Comparison of ENCODE assay signal across 1 cellular context in the genomic region with DNA sequence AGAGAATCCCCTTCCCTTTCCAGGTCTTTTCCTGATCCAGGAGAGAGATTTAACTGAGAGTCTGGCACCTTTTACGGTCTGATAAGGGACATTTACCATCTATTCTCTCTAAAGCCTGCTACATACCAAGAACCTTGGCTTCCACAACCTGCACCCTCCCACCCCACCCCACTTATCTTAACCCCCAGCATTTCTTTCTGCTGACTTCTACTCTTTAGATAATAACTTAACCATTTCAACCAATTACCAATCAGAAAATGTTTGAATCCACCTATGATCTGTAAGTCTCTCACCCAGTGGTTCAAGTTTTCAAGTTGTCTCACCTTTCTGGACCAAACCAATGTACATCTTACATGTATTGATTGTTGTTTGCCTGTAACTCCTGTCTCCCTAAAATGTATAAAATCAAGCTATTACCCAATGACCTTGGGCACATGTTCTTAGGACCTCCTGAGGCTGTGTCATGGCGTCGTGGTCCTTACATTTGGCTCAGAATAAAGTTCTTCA.
TF ChIP-seq lines count a peak whose summit lies in the region.

No MANE protein-coding gene starts in this region.

TF ChIP-seq in K562, 482 proteins besides CTCF, POLR2A, EP300 and RAD21 (continued from another document and continues in another):
- TF ChIP-seq PHF20 (IDR thresholded peaks at IDR 0.05; ENCODE audit: partially characterized antibody) (no peak), NR2F6 (CRISPR knock-in tag; IDR thresholded peaks at IDR 0.05) (no peak), MTF1 (CRISPR knock-in tag; IDR thresholded peaks at IDR 0.05; ENCODE audit: borderline replicate concordance) (no peak), HNRNPH1 (optimal IDR thresholded peaks at IDR 0.05; ENCODE audit: low read depth, low read length) (no peak), MCM5 (IDR thresholded peaks at IDR 0.05; ENCODE audit: low read depth) (no peak), STAT5A (IDR thresholded peaks at IDR 0.05; ENCODE audit: borderline replicate concordance, low read length) (peak; percentile 70), CBX1 (IDR thresholded peaks at IDR 0.05; ENCODE audit: low read depth) (no peak), NFIC (IDR thresholded peaks at IDR 0.05) (peak; percentile 53), ZNF197 (CRISPR knock-in tag; IDR thresholded peaks at IDR 0.05; ENCODE audit: low read depth) (0 out of 2 replicates have a peak, but pooled peaks have one; percentile 60), NCOR1 (IDR thresholded peaks at IDR 0.05) (peak; percentile 77), POLR2AphosphoS2 (IDR thresholded peaks at IDR 0.05; ENCODE audit: low read length) (no peak), NR1H2 (CRISPR knock-in tag; IDR thresholded peaks at IDR 0.05) (no peak), ZNF133 (CRISPR knock-in tag; IDR thresholded peaks at IDR 0.05) (no peak), SMAD2 (IDR thresholded peaks at IDR 0.05; ENCODE audit: low read depth, low read length) (no peak), ZFP1 (CRISPR knock-in tag; IDR thresholded peaks at IDR 0.05) (no peak), TAF9B (IDR thresholded peaks at IDR 0.05; ENCODE audit: partially characterized antibody) (no peak), CCAR2 (IDR thresholded peaks at IDR 0.05; ENCODE audit: low read depth, low read length) (no peak), KLF10 (CRISPR knock-in tag; IDR thresholded peaks at IDR 0.05) (no peak), POLR2AphosphoS5 (IDR thresholded peaks at IDR 0.05; ENCODE audit: control insufficient read depth, insufficient read depth, low read depth, low read length) (peak; percentile 51; the same call in 1 of the 2 replicates), ZNF3 (CRISPR knock-in tag; IDR thresholded peaks at IDR 0.05) (no peak), BRF1 (IDR thresholded peaks at IDR 0.05; ENCODE audit: borderline replicate concordance, extremely low read depth, insufficient read length) (no peak), JUND (IDR thresholded peaks at IDR 0.05; ENCODE audit: borderline replicate concordance, low read depth, low read length) (peak; percentile 27; the same call in 1 of the 2 replicates), JUND (tag; IDR thresholded peaks at IDR 0.05; ENCODE audit: borderline replicate concordance, low read depth, low read length) (peak; percentile 16; the same call in 1 of the 3 replicates), MECOM (CRISPR knock-in tag; IDR thresholded peaks at IDR 0.05) (no peak), RBM39 (optimal IDR thresholded peaks at IDR 0.05; ENCODE audit: low read depth, low read length) (no peak), DNMT1 (IDR thresholded peaks at IDR 0.05) (no peak), MTA2 (IDR thresholded peaks at IDR 0.05; ENCODE audit: low read depth) (peak; percentile 74), SETDB1 (IDR thresholded peaks at IDR 0.05; ENCODE audit: low read length) (no peak), ZNF507 (tag; conservative IDR thresholded peaks at IDR 0.05) (no peak), MTA3 (IDR thresholded peaks at IDR 0.05; ENCODE audit: borderline replicate concordance) (no peak; the same call in 1 of the 2 replicates), NUFIP1 (IDR thresholded peaks at IDR 0.05; ENCODE audit: partially characterized antibody) (no peak), ZNF76 (CRISPR knock-in tag; IDR thresholded peaks at IDR 0.05; ENCODE audit: borderline replicate concordance) (no peak), MAZ (CRISPR knock-in tag; conservative IDR thresholded peaks at IDR 0.05 in 1 of 2, IDR thresholded peaks at IDR 0.05 in 1 of 2) (peak in 1 of 2 experiments; percentile 51; a peak in 1 of 4 replicates), ELF2 (CRISPR knock-in tag; IDR thresholded peaks at IDR 0.05) (0 out of 2 replicates have a peak, but pooled peaks have one; percentile 56), ZNF695 (CRISPR knock-in tag; IDR thresholded peaks at IDR 0.05) (no peak)
- TF ChIP-seq, protein P1, sequence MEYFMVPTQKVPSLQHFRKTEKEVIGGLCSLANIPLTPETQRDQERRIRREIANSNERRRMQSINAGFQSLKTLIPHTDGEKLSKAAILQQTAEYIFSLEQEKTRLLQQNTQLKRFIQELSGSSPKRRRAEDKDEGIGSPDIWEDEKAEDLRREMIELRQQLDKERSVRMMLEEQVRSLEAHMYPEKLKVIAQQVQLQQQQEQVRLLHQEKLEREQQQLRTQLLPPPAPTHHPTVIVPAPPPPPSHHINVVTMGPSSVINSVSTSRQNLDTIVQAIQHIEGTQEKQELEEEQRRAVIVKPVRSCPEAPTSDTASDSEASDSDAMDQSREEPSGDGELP (CRISPR knock-in tag; IDR thresholded peaks at IDR 0.05; ENCODE audit: borderline replicate concordance), result no peak
- TF ChIP-seq, protein P2, sequence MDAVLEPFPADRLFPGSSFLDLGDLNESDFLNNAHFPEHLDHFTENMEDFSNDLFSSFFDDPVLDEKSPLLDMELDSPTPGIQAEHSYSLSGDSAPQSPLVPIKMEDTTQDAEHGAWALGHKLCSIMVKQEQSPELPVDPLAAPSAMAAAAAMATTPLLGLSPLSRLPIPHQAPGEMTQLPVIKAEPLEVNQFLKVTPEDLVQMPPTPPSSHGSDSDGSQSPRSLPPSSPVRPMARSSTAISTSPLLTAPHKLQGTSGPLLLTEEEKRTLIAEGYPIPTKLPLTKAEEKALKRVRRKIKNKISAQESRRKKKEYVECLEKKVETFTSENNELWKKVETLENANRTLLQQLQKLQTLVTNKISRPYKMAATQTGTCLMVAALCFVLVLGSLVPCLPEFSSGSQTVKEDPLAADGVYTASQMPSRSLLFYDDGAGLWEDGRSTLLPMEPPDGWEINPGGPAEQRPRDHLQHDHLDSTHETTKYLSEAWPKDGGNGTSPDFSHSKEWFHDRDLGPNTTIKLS (IDR thresholded peaks at IDR 0.05; ENCODE audit: borderline replicate concordance, low read depth), result no peak
- TF ChIP-seq, protein P3, sequence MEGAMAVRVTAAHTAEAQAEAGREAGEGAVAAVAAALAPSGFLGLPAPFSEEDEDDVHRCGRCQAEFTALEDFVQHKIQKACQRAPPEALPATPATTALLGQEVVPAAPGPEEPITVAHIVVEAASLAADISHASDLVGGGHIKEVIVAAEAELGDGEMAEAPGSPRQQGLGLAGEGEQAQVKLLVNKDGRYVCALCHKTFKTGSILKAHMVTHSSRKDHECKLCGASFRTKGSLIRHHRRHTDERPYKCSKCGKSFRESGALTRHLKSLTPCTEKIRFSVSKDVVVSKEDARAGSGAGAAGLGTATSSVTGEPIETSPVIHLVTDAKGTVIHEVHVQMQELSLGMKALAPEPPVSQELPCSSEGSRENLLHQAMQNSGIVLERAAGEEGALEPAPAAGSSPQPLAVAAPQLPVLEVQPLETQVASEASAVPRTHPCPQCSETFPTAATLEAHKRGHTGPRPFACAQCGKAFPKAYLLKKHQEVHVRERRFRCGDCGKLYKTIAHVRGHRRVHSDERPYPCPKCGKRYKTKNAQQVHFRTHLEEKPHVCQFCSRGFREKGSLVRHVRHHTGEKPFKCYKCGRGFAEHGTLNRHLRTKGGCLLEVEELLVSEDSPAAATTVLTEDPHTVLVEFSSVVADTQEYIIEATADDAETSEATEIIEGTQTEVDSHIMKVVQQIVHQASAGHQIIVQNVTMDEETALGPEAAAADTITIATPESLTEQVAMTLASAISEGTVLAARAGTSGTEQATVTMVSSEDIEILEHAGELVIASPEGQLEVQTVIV (CRISPR knock-in tag; IDR thresholded peaks at IDR 0.05; ENCODE audit: borderline replicate concordance), result no peak
- TF ChIP-seq, protein P4, sequence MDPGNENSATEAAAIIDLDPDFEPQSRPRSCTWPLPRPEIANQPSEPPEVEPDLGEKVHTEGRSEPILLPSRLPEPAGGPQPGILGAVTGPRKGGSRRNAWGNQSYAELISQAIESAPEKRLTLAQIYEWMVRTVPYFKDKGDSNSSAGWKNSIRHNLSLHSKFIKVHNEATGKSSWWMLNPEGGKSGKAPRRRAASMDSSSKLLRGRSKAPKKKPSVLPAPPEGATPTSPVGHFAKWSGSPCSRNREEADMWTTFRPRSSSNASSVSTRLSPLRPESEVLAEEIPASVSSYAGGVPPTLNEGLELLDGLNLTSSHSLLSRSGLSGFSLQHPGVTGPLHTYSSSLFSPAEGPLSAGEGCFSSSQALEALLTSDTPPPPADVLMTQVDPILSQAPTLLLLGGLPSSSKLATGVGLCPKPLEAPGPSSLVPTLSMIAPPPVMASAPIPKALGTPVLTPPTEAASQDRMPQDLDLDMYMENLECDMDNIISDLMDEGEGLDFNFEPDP (CRISPR knock-in tag; IDR thresholded peaks at IDR 0.05), result no peak
- TF ChIP-seq, protein P5, sequence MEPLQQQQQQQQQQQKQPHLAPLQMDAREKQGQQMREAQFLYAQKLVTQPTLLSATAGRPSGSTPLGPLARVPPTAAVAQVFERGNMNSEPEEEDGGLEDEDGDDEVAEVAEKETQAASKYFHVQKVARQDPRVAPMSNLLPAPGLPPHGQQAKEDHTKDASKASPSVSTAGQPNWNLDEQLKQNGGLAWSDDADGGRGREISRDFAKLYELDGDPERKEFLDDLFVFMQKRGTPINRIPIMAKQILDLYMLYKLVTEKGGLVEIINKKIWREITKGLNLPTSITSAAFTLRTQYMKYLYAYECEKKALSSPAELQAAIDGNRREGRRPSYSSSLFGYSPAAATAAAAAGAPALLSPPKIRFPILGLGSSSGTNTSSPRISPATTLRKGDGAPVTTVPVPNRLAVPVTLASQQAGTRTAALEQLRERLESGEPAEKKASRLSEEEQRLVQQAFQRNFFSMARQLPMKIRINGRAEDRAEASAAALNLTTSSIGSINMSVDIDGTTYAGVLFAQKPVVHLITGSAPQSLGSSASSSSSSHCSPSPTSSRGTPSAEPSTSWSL (CRISPR knock-in tag; IDR thresholded peaks at IDR 0.05; ENCODE audit: borderline replicate concordance), result no peak
- TF ChIP-seq, protein P6, sequence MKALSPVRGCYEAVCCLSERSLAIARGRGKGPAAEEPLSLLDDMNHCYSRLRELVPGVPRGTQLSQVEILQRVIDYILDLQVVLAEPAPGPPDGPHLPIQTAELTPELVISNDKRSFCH (CRISPR knock-in tag; IDR thresholded peaks at IDR 0.05), result no peak
- TF ChIP-seq, protein P6 (tag; IDR thresholded peaks at IDR 0.05), result no peak
- TF ChIP-seq, protein P7, sequence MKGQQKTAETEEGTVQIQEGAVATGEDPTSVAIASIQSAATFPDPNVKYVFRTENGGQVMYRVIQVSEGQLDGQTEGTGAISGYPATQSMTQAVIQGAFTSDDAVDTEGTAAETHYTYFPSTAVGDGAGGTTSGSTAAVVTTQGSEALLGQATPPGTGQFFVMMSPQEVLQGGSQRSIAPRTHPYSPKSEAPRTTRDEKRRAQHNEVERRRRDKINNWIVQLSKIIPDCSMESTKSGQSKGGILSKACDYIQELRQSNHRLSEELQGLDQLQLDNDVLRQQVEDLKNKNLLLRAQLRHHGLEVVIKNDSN (CRISPR knock-in tag; IDR thresholded peaks at IDR 0.05), result no peak
- TF ChIP-seq, protein P8, sequence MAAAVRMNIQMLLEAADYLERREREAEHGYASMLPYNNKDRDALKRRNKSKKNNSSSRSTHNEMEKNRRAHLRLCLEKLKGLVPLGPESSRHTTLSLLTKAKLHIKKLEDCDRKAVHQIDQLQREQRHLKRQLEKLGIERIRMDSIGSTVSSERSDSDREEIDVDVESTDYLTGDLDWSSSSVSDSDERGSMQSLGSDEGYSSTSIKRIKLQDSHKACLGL (CRISPR knock-in tag; IDR thresholded peaks at IDR 0.05; ENCODE audit: borderline replicate concordance, poor library complexity, severe bottlenecking), result no peak
- TF ChIP-seq, protein P9, sequence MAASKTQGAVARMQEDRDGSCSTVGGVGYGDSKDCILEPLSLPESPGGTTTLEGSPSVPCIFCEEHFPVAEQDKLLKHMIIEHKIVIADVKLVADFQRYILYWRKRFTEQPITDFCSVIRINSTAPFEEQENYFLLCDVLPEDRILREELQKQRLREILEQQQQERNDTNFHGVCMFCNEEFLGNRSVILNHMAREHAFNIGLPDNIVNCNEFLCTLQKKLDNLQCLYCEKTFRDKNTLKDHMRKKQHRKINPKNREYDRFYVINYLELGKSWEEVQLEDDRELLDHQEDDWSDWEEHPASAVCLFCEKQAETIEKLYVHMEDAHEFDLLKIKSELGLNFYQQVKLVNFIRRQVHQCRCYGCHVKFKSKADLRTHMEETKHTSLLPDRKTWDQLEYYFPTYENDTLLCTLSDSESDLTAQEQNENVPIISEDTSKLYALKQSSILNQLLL (CRISPR knock-in tag; IDR thresholded peaks at IDR 0.05; ENCODE audit: borderline replicate concordance), result no peak
- TF ChIP-seq, protein P10, sequence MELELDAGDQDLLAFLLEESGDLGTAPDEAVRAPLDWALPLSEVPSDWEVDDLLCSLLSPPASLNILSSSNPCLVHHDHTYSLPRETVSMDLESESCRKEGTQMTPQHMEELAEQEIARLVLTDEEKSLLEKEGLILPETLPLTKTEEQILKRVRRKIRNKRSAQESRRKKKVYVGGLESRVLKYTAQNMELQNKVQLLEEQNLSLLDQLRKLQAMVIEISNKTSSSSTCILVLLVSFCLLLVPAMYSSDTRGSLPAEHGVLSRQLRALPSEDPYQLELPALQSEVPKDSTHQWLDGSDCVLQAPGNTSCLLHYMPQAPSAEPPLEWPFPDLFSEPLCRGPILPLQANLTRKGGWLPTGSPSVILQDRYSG (tag; conservative IDR thresholded peaks at IDR 0.05; ENCODE audit: low read depth), result no peak
- TF ChIP-seq, protein P11, sequence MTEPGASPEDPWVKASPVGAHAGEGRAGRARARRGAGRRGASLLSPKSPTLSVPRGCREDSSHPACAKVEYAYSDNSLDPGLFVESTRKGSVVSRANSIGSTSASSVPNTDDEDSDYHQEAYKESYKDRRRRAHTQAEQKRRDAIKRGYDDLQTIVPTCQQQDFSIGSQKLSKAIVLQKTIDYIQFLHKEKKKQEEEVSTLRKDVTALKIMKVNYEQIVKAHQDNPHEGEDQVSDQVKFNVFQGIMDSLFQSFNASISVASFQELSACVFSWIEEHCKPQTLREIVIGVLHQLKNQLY (CRISPR knock-in tag; conservative IDR thresholded peaks at IDR 0.05), result no peak
- TF ChIP-seq, protein P12, sequence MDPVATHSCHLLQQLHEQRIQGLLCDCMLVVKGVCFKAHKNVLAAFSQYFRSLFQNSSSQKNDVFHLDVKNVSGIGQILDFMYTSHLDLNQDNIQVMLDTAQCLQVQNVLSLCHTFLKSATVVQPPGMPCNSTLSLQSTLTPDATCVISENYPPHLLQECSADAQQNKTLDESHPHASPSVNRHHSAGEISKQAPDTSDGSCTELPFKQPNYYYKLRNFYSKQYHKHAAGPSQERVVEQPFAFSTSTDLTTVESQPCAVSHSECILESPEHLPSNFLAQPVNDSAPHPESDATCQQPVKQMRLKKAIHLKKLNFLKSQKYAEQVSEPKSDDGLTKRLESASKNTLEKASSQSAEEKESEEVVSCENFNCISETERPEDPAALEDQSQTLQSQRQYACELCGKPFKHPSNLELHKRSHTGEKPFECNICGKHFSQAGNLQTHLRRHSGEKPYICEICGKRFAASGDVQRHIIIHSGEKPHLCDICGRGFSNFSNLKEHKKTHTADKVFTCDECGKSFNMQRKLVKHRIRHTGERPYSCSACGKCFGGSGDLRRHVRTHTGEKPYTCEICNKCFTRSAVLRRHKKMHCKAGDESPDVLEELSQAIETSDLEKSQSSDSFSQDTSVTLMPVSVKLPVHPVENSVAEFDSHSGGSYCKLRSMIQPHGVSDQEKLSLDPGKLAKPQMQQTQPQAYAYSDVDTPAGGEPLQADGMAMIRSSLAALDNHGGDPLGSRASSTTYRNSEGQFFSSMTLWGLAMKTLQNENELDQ (CRISPR knock-in tag; IDR thresholded peaks at IDR 0.05; ENCODE audit: borderline replicate concordance), result no peak
